13 cellular contexts compared by ENCODE assay signal in the genomic region with DNA sequence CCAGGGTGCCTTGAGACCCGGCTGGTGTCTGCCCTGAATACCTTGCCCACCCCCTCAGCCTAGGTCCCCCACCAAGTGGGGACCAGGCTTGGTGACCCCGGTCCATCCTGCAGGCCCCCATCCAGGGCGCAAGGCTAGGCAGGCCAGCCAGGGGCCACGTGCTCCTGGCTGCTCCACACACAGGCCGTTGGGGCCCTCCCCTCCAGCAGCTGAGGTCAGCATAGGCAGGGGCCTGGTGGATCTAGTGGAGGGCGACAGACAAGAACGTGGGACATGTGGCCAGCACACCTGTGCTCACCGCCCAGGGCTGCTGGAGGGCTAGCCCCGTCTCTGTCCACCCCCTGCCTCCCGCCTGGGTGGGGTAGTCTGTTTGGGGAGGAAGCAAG. TPM values are rescaled to one million over a fixed set of nuclear protein-coding genes. Genes with fewer than 3 reads are reported as not detected.
DNase-seq lines count a peak whose midpoint lies in the region; ATAC-seq, FAIRE-seq and TF ChIP-seq lines count a peak whose summit lies in the region.
"Had no signal": no experiment of that assay in that cellular context is flagged by ENCODE, and none has a peak within 500 bp of the region (broad histone marks: within the 10 kb centered on the region; RNA-seq: fewer than 3 reads in every experiment).

No MANE protein-coding gene starts in this region.

- no peak for TF ChIP-seq POLR2A in HepG2 (IDR thresholded peaks at IDR 0.05; ENCODE audit: insufficient read depth in 1 of 2, low read depth in 2 of 2, low read length in 2 of 2)

- no peak overlapping the region for H3K27ac Mint-ChIP-seq in natural killer cell treated with Interleukin-12 subunit alpha and Interleukin-12 subunit beta and Interleukin-15 and Interleukin-18, amount 100 ng/mL, for 72 hours
- H3K27ac Mint-ChIP-seq: CD14-positive monocyte had no signal

- no TSS peak for BruUV-seq in HepG2 (replicated peaks; lab: Mats Ljungman, UMichigan)

- DNase-seq in DMS53 (lab: John Stamatoyannopoulos, UW) (peak; percentile 66), DMS53 treated with DMSO at 0.1 percent for 48 hours (lab: John Stamatoyannopoulos, UW; ENCODE audit: unreplicated experiment) (no peak), WERI-Rb-1 (peak; percentile 49), HepG2 (ENCODE audit: low spot score) (no peak)
- DNase-seq in activated CD4-positive, alpha-beta T cell treated with anti-CD3 and anti-CD28 coated beads, Interleukin-2, amount 50 U/mL, for 1 hour, result no peak
- DNase-seq in natural killer cell treated with Interleukin-12 subunit alpha and Interleukin-12 subunit beta and Interleukin-15 and Interleukin-18, amount 100 ng/mL, for 72 hours (ENCODE audit: low spot score), result no peak
- DNase-seq: 8988T, COR-L47, NCI-H1930 had no signal

- ATAC-seq in HepG2 (peak; percentile 49), HG03521 (IDR thresholded peaks at IDR 0.05; ENCODE audit: unreplicated experiment) (no peak), HG02970 (IDR thresholded peaks at IDR 0.05; ENCODE audit: low FRiP score, unreplicated experiment) (no peak)
- no peak for ATAC-seq in natural killer cell treated with Interleukin-12 subunit alpha and Interleukin-12 subunit beta and Interleukin-15 and Interleukin-18, amount 100 ng/mL, for 72 hours

- peaks cover 13 to 17% of the 10 kb centered on the region in 2 donors for H3K27me3 Mint-ChIP-seq in natural killer cell treated with Interleukin-12 subunit alpha and Interleukin-12 subunit beta and Interleukin-15 and Interleukin-18, amount 100 ng/mL, for 72 hours

- no peaks in the 10 kb centered on the region for H3K9me3 ChIP-seq in WERI-Rb-1 (ENCODE audit: severe bottlenecking)
- no peaks in the 10 kb centered on the region for H3K9me3 ChIP-seq in HepG2 (ENCODE audit: low read length)
- H3K9me3 ChIP-seq: SJSA1 had no signal

- H3K36me3 ChIP-seq in WERI-Rb-1 (no peaks in the 10 kb centered on the region), HepG2 (replicated peaks in 1 of 2; ENCODE audit: control insufficient read depth in 1 of 2, insufficient read depth in 2 of 2, low read length in 2 of 2) (no peaks in the 10 kb centered on the region)
- H3K36me3 ChIP-seq: SJSA1 had no signal

- no peaks in the 10 kb centered on the region for H3K4me1 Mint-ChIP-seq in natural killer cell treated with Interleukin-12 subunit alpha and Interleukin-12 subunit beta and Interleukin-15 and Interleukin-18, amount 100 ng/mL, for 72 hours (ENCODE audit: low read depth in 2 of 2)
- H3K4me1 Mint-ChIP-seq: CD14-positive monocyte had no signal

- POLR2A ChIA-PET in HepG2 (lab: Yijun Ruan, JAX), result no interaction called here

- no peaks in the 10 kb centered on the region for H3K79me2 ChIP-seq in HepG2 (ENCODE audit: insufficient read depth, low read length)

- no peaks in the 10 kb centered on the region for H3K36me3 Mint-ChIP-seq in natural killer cell treated with Interleukin-12 subunit alpha and Interleukin-12 subunit beta and Interleukin-15 and Interleukin-18, amount 100 ng/mL, for 72 hours
- H3K36me3 Mint-ChIP-seq: CD14-positive monocyte had no signal

- TF ChIP-seq CTCF in WERI-Rb-1 (IDR thresholded peaks at IDR 0.05; ENCODE audit: low read depth, low read length), result no peak
- no peak; the same call in 1 of the 2 replicates for TF ChIP-seq CTCF in HepG2 (CRISPR knock-in tag; IDR thresholded peaks at IDR 0.05)

- no peak overlapping the region for H3K4me3 Mint-ChIP-seq in natural killer cell treated with Interleukin-12 subunit alpha and Interleukin-12 subunit beta and Interleukin-15 and Interleukin-18, amount 100 ng/mL, for 72 hours
- H3K4me3 Mint-ChIP-seq: CD14-positive monocyte had no signal

- TF ChIP-seq RAD21 in HepG2 (CRISPR knock-in tag; IDR thresholded peaks at IDR 0.05), result no peak

- intact Hi-C loops in HepG2 (cut with micrococcal nuclease; ENCODE audit: unreplicated experiment), result no loop called here

- no peak overlapping the region for H3K9ac ChIP-seq in HepG2 (ENCODE audit: insufficient read depth, low read depth, low read length)

- H3K27ac ChIP-seq in WERI-Rb-1 (peak overlapping the region; percentile 74), HepG2 (ENCODE audit: extremely low read length, insufficient read depth, low read length) (no peak overlapping the region)
- H3K27ac ChIP-seq: SJSA1 had no signal

- TF ChIP-seq EP300 in HepG2 (IDR thresholded peaks at IDR 0.05; ENCODE audit: low read depth in 2 of 2, low read length in 2 of 2), result no peak
- TF ChIP-seq EP300 in HepG2 (CRISPR knock-in tag; IDR thresholded peaks at IDR 0.05; ENCODE audit: borderline replicate concordance), result no peak

- no peaks in the 10 kb centered on the region for H3K9me3 Mint-ChIP-seq in natural killer cell treated with Interleukin-12 subunit alpha and Interleukin-12 subunit beta and Interleukin-15 and Interleukin-18, amount 100 ng/mL, for 72 hours

- H3K27me3 ChIP-seq in WERI-Rb-1 (ENCODE audit: insufficient read depth, low read depth, severe bottlenecking), result no peaks in the 10 kb centered on the region
- H3K27me3 ChIP-seq in HepG2 (ENCODE audit: control insufficient read depth in 1 of 2, insufficient read depth in 2 of 2, low read length in 2 of 2), result peaks cover 45 to 72% of the 10 kb centered on the region in 2 experiments

- H3K4me3 ChIP-seq in WERI-Rb-1 (ENCODE audit: low read depth, low read length), result no peak overlapping the region
- H3K4me3 ChIP-seq in HepG2 (replicated peaks in 1 of 3; ENCODE audit: insufficient read depth in 1 of 3, low read depth in 2 of 3, low read length in 3 of 3), result peak overlapping the region in 1 of 3 experiments; percentile 39; a peak in 1 of 6 replicates
- H3K4me3 ChIP-seq: SJSA1 had no signal

- CTCF ChIA-PET in HepG2 (lab: Yijun Ruan, JAX; ENCODE audit: low intra/inter-chr PET ratio, low total read pairs), result no interaction called here

- peaks cover 6% of the 10 kb centered on the region; the same call in 1 of the 2 replicates for H4K20me1 ChIP-seq in HepG2 (ENCODE audit: insufficient read depth, low read length)

- WGBS in HepG2 (ENCODE audit: low lambda C conversion rate), result 0% methylated on average over 5 of the region's 10 CpGs

- no peak for FAIRE-seq in HepG2 (lab: Jason Lieb, UNC)

- H3K4me1 ChIP-seq in HepG2 (ENCODE audit: insufficient read depth, low read length), result peaks cover 21% of the 10 kb centered on the region
- H3K4me1 ChIP-seq: SJSA1 had no signal

- in situ Hi-C loops in HepG2 (cut with HindIII; ENCODE audit: extremely low pct_ligation_motif_present, low pct_unique_long_range_greater_than_20kb), result no loop called here

- H3K4me2 ChIP-seq in HepG2 (ENCODE audit: low read depth, low read length), result peak overlapping the region; percentile 51

- no peak overlapping the region for H2AFZ ChIP-seq in HepG2 (ENCODE audit: low read length)

RNA-seq across cellular contexts. Expression of gene HRH3, which starts 7.5 kb away (rescaled TPM):
- total RNA-seq in HepG2 (2016; rRNA removed; fragmentation: Illumina TruSeq; extraction: Trizol), result 0.10 and 0.18 TPM in 2 replicates
- total RNA-seq in HepG2 (2016; cell fraction: cytosol; rRNA removed; fragmentation: Illumina TruSeq; extraction: Trizol; ENCODE audit: low read depth), result 0.10 TPM in 1 of 2 replicates, not detected in the other
- 0.06 TPM in 1 of 2 replicates, not detected in the other for total RNA-seq in HepG2 (2016; cell fraction: insoluble cytoplasmic fraction; rRNA removed; fragmentation: Illumina TruSeq; extraction: Trizol)
- 0.12 and 0.14 TPM in 2 replicates for total RNA-seq in HepG2 (2016; cell fraction: membrane; rRNA removed; fragmentation: Illumina TruSeq; extraction: Trizol)
- not detected in 2 replicates for total RNA-seq in HepG2 (2016; cell fraction: nucleus; rRNA removed; fragmentation: Illumina TruSeq; extraction: Trizol)
- polyA plus RNA-seq in HepG2 (2011; rRNA removed), result not detected in 2 replicates
- polyA plus RNA-seq in HepG2 (2011; cell fraction: cytosol; rRNA removed), result not detected in 2 replicates
- not detected in 2 replicates for polyA plus RNA-seq in HepG2 (2011; cell fraction: nucleus; rRNA removed)
- 0.08 TPM in 1 of 2 replicates, not detected in the other for polyA plus RNA-seq in HepG2 (2012)
- 0.08 TPM in 1 of 2 replicates, not detected in the other for polyA plus RNA-seq in HepG2 (2016; cell fraction: cytosol; fragmentation: Illumina TruSeq; extraction: Trizol; ENCODE audit: low read depth)
- 0.34 TPM in 1 of 2 replicates, not detected in the other for polyA plus RNA-seq in HepG2 (2016; cell fraction: insoluble cytoplasmic fraction; fragmentation: Illumina TruSeq; extraction: Trizol; ENCODE audit: low read depth)
- polyA plus RNA-seq in HepG2 (2016; cell fraction: membrane; fragmentation: Illumina TruSeq; extraction: Trizol; ENCODE audit: low read depth), result 0.17 TPM in 2 replicates
- not detected in 2 replicates for polyA plus RNA-seq in HepG2 (2016; cell fraction: nucleus; fragmentation: Illumina TruSeq; extraction: Trizol; ENCODE audit: insufficient read depth, low read depth)
- polyA minus RNA-seq in HepG2 (2011; rRNA and poly(A)+ RNA removed; ENCODE audit: low replicate concordance), result not detected in 2 replicates
- polyA minus RNA-seq in HepG2 (2011; cell fraction: cytosol; rRNA and poly(A)+ RNA removed), result not detected in 2 replicates
- not detected in 2 replicates for polyA minus RNA-seq in HepG2 (2011; cell fraction: nucleus; rRNA and poly(A)+ RNA removed)
- not detected for total RNA-seq in natural killer cell treated with Interleukin-12 subunit alpha and Interleukin-12 subunit beta and Interleukin-15 and Interleukin-18, amount 100 ng/mL, for 72 hours
- total RNA-seq: SJSA1 had no signal
- polyA plus RNA-seq: CD14-positive monocyte had no signal

RNA-seq across cellular contexts. Expression of gene OSBPL2, which starts 10.7 kb away (rescaled TPM):
- total RNA-seq in HepG2 (2016; rRNA removed; fragmentation: Illumina TruSeq; extraction: Trizol), result 37.4 and 41.5 TPM in 2 replicates
- total RNA-seq in HepG2 (2016; cell fraction: cytosol; rRNA removed; fragmentation: Illumina TruSeq; extraction: Trizol; ENCODE audit: low read depth), result 19.3 and 19.7 TPM in 2 replicates
- total RNA-seq in HepG2 (2016; cell fraction: insoluble cytoplasmic fraction; rRNA removed; fragmentation: Illumina TruSeq; extraction: Trizol), result 37.3 and 39.8 TPM in 2 replicates
- total RNA-seq in HepG2 (2016; cell fraction: membrane; rRNA removed; fragmentation: Illumina TruSeq; extraction: Trizol), result 18.5 and 19.9 TPM in 2 replicates
- 31.6 and 31.7 TPM in 2 replicates for total RNA-seq in HepG2 (2016; cell fraction: nucleus; rRNA removed; fragmentation: Illumina TruSeq; extraction: Trizol)
- 18.5 and 20.5 TPM in 2 replicates for polyA plus RNA-seq in HepG2 (2011; rRNA removed)
- polyA plus RNA-seq in HepG2 (2011; cell fraction: cytosol; rRNA removed), result 11.8 and 12.2 TPM in 2 replicates
- 64.3 and 72.2 TPM in 2 replicates for polyA plus RNA-seq in HepG2 (2011; cell fraction: nucleus; rRNA removed)
- 29.8 and 30.8 TPM in 2 replicates for polyA plus RNA-seq in HepG2 (2012)
- 3.5 and 4.8 TPM in 2 replicates for polyA plus RNA-seq in HepG2 (2016; cell fraction: cytosol; fragmentation: Illumina TruSeq; extraction: Trizol; ENCODE audit: low read depth)
- polyA plus RNA-seq in HepG2 (2016; cell fraction: insoluble cytoplasmic fraction; fragmentation: Illumina TruSeq; extraction: Trizol; ENCODE audit: low read depth), result 31.7 and 35.2 TPM in 2 replicates
- polyA plus RNA-seq in HepG2 (2016; cell fraction: membrane; fragmentation: Illumina TruSeq; extraction: Trizol; ENCODE audit: low read depth), result 9.5 and 9.7 TPM in 2 replicates
- 69.1 and 71.6 TPM in 2 replicates for polyA plus RNA-seq in HepG2 (2016; cell fraction: nucleus; fragmentation: Illumina TruSeq; extraction: Trizol; ENCODE audit: insufficient read depth, low read depth)
- 28.3 and 39.1 TPM in 2 replicates for polyA minus RNA-seq in HepG2 (2011; rRNA and poly(A)+ RNA removed; ENCODE audit: low replicate concordance)
- 11.3 and 14.2 TPM in 2 replicates for polyA minus RNA-seq in HepG2 (2011; cell fraction: cytosol; rRNA and poly(A)+ RNA removed)
- 62.2 and 69.3 TPM in 2 replicates for polyA minus RNA-seq in HepG2 (2011; cell fraction: nucleus; rRNA and poly(A)+ RNA removed)
- total RNA-seq in natural killer cell treated with Interleukin-12 subunit alpha and Interleukin-12 subunit beta and Interleukin-15 and Interleukin-18, amount 100 ng/mL, for 72 hours, result 10 to 100 TPM; 38.7 to 47.7 TPM

RNA-seq across cellular contexts. Expression of gene MTG2, which starts 44.8 kb away (rescaled TPM):
- total RNA-seq in HepG2 (2016; rRNA removed; fragmentation: Illumina TruSeq; extraction: Trizol), result 31.3 and 37.8 TPM in 2 replicates
- total RNA-seq in HepG2 (2016; cell fraction: cytosol; rRNA removed; fragmentation: Illumina TruSeq; extraction: Trizol; ENCODE audit: low read depth), result 14.9 and 15.3 TPM in 2 replicates
- 30.0 and 35.2 TPM in 2 replicates for total RNA-seq in HepG2 (2016; cell fraction: insoluble cytoplasmic fraction; rRNA removed; fragmentation: Illumina TruSeq; extraction: Trizol)
- 20.4 and 23.8 TPM in 2 replicates for total RNA-seq in HepG2 (2016; cell fraction: membrane; rRNA removed; fragmentation: Illumina TruSeq; extraction: Trizol)
- total RNA-seq in HepG2 (2016; cell fraction: nucleus; rRNA removed; fragmentation: Illumina TruSeq; extraction: Trizol), result 23.8 and 28.4 TPM in 2 replicates
- 20.4 and 22.5 TPM in 2 replicates for polyA plus RNA-seq in HepG2 (2011; rRNA removed)
- polyA plus RNA-seq in HepG2 (2011; cell fraction: cytosol; rRNA removed), result 19.5 and 23.4 TPM in 2 replicates
- polyA plus RNA-seq in HepG2 (2011; cell fraction: nucleus; rRNA removed), result 31.1 and 31.2 TPM in 2 replicates
- 21.4 and 26.9 TPM in 2 replicates for polyA plus RNA-seq in HepG2 (2012)
- polyA plus RNA-seq in HepG2 (2016; cell fraction: cytosol; fragmentation: Illumina TruSeq; extraction: Trizol; ENCODE audit: low read depth), result 13.5 and 13.6 TPM in 2 replicates
- polyA plus RNA-seq in HepG2 (2016; cell fraction: insoluble cytoplasmic fraction; fragmentation: Illumina TruSeq; extraction: Trizol; ENCODE audit: low read depth), result 33.7 and 36.3 TPM in 2 replicates
- 18.0 and 19.8 TPM in 2 replicates for polyA plus RNA-seq in HepG2 (2016; cell fraction: membrane; fragmentation: Illumina TruSeq; extraction: Trizol; ENCODE audit: low read depth)
- polyA plus RNA-seq in HepG2 (2016; cell fraction: nucleus; fragmentation: Illumina TruSeq; extraction: Trizol; ENCODE audit: insufficient read depth, low read depth), result 87.6 and 92.7 TPM in 2 replicates
- 27.2 and 36.2 TPM in 2 replicates for polyA minus RNA-seq in HepG2 (2011; rRNA and poly(A)+ RNA removed; ENCODE audit: low replicate concordance)
- polyA minus RNA-seq in HepG2 (2011; cell fraction: cytosol; rRNA and poly(A)+ RNA removed), result 13.0 and 15.4 TPM in 2 replicates
- polyA minus RNA-seq in HepG2 (2011; cell fraction: nucleus; rRNA and poly(A)+ RNA removed), result 16.7 and 20.9 TPM in 2 replicates
- 10 to 100 TPM; 39.3 to 57.9 TPM for total RNA-seq in natural killer cell treated with Interleukin-12 subunit alpha and Interleukin-12 subunit beta and Interleukin-15 and Interleukin-18, amount 100 ng/mL, for 72 hours

Comparison
In these comparisons a context has a peak if more than half of its experiments do, and no peak if none do; other contexts are left out.
1. DNase-seq: peak in DMS53 (single experiment) and WERI-Rb-1 (single experiment); none in DMS53 treated with DMSO at 0.1 percent for 48 hours (single experiment), HepG2 (single experiment), activated CD4-positive, alpha-beta T cell treated with anti-CD3 and anti-CD28 coated beads, Interleukin-2, amount 50 U/mL, for 1 hour (single experiment) and natural killer cell treated with Interleukin-12 subunit alpha and Interleukin-12 subunit beta and Interleukin-15 and Interleukin-18, amount 100 ng/mL, for 72 hours (single experiment).